18 cellular contexts compared by ENCODE assay signal in the genomic region with DNA sequence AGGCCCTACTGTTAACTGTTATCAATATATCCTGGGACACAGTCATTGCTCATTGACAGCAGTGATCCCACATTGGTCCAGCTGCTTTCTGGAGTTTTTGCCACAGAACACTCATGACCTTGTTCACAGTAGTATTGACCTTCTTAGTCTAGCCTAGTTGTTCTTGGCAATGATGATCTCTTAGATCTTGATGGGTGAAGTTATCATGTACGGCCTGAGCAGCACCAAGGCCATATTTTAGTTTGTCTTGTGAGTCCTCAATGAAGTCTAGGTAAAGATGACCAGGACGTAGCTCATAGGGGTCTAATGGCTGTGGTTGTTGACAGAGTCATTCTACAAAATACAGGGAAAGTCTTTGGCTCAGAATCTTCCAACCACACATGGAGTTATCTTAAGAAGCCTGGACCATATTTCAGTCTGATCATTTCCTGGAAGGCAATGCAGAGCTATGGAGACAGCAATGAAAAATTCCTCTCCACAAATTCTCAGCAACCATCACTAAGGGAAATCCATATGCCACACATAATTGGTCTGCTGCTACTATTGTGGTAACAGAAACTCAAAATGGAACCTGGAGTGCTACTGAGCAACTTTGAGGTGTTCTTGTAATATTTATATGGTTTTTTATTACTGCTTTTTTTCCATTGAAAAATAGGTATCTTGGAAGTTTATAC.
A peak's percentile ranks its signal among the peaks of the same experiment; 100 is the strongest.
DNase-seq lines count a peak whose midpoint lies in the region; ATAC-seq and TF ChIP-seq lines count a peak whose summit lies in the region.
"Had no signal": no experiment of that assay in that cellular context is flagged by ENCODE, and none has a peak within 500 bp of the region (broad histone marks: within the 10 kb centered on the region; RNA-seq: fewer than 3 reads in every experiment).

No MANE protein-coding gene starts in this region.

- POLR2A ChIA-PET in activated CD4-positive, alpha-beta T cell treated with anti-CD3 and anti-CD28 coated beads for 36 hours (lab: Charles Lee) = no interaction called here
- POLR2A ChIA-PET in WTC11 (lab: Charles Lee) = interaction anchor here (0.5 kb wide), 1 partner anchor 155 kb away, joined by 3 read pairs; no protein-coding TSS in a partner anchor

- H3K9ac ChIP-seq in endodermal cell (ENCODE audit: extremely low read depth, low read length, poor library complexity, severe bottlenecking) = no peak overlapping the region
- H3K9ac ChIP-seq: BLaER1 treated with 17β-estradiol and CSF1 and Interleukin-3, amounts not matched to agents 10 nM and 100 nM had no signal

- TF ChIP-seq CTCF in WTC11 (IDR thresholded peaks at IDR 0.05) (no peak), endodermal cell (conservative IDR thresholded peaks at IDR 0.05) (no peak)

- H3K4me1 ChIP-seq in endodermal cell (ENCODE audit: control insufficient read depth, insufficient read depth, low read length) = no peaks in the 10 kb centered on the region
- H3K4me1 ChIP-seq: A549 had no signal

- H3K4me1 Mint-ChIP-seq in activated CD4-positive, alpha-beta T cell treated with anti-CD3 and anti-CD28 coated beads for 36 hours = peaks cover 21% of the 10 kb centered on the region
- peaks cover 20% of the 10 kb centered on the region for H3K4me1 Mint-ChIP-seq in WTC11
- H3K4me1 Mint-ChIP-seq in endodermal cell = peaks cover 7% of the 10 kb centered on the region

- H3K27me3 Mint-ChIP-seq in activated CD4-positive, alpha-beta T cell treated with anti-CD3 and anti-CD28 coated beads for 36 hours = peaks cover 13% of the 10 kb centered on the region
- H3K27me3 Mint-ChIP-seq in WTC11 (ENCODE audit: low read depth) (no peaks in the 10 kb centered on the region), endodermal cell (ENCODE audit: insufficient read depth) (no peaks in the 10 kb centered on the region)
- H3K27me3 Mint-ChIP-seq: B cell; CD4-positive, alpha-beta T cell had no signal

- peaks cover 21% of the 10 kb centered on the region for H3K9me3 ChIP-seq in endodermal cell (ENCODE audit: control insufficient read depth, low read length)
- H3K9me3 ChIP-seq: A549 had no signal

- peak overlapping the region; percentile 36 for H3K4me3 ChIP-seq in endodermal cell (ENCODE audit: low read length)
- H3K4me3 ChIP-seq: A549; BLaER1 treated with 17β-estradiol and CSF1 and Interleukin-3, amounts not matched to agents 10 nM and 100 nM had no signal

- H3K9me3 Mint-ChIP-seq in activated CD4-positive, alpha-beta T cell treated with anti-CD3 and anti-CD28 coated beads for 36 hours (ENCODE audit: low read depth) = peaks cover 6% of the 10 kb centered on the region
- H3K9me3 Mint-ChIP-seq in WTC11 (peaks cover 15% of the 10 kb centered on the region), endodermal cell (peaks cover 3% of the 10 kb centered on the region)

- no peak for DNase-seq in activated CD4-positive, alpha-beta T cell treated with anti-CD3 and anti-CD28 coated beads for 36 hours
- no peak for DNase-seq in activated CD4-positive, alpha-beta T cell treated with anti-CD3 and anti-CD28 coated beads, Interleukin-2, amount 50 U/mL, for 4 hours
- DNase-seq in WTC11 (ENCODE audit: low spot score) = no peak
- DNase-seq in endodermal cell = no peak
- no peak for DNase-seq in KG1 (lab: John Stamatoyannopoulos, UW)
- DNase-seq in activated CD4-positive, CD25-positive, alpha-beta regulatory T cell (lab: John Stamatoyannopoulos, UW) = no peak
- DNase-seq: AML-193; Calu3; CD4-positive, alpha-beta T cell; CD8-positive, alpha-beta T cell; DMS79 treated with DMSO at 0.1 percent for 48 hours; GF-D8 had no signal

- no peak overlapping the region for H3K27ac ChIP-seq in endodermal cell (ENCODE audit: low read depth, low read length)
- H3K27ac ChIP-seq: 22Rv1; A549; BLaER1 treated with 17β-estradiol and CSF1 and Interleukin-3, amounts not matched to agents 10 nM and 100 nM; C4-2B had no signal

- no peak for ATAC-seq in activated CD4-positive, alpha-beta T cell treated with anti-CD3 and anti-CD28 coated beads for 36 hours
- ATAC-seq in WTC11 (no peak), HG02623 (IDR thresholded peaks at IDR 0.05; ENCODE audit: unreplicated experiment) (no peak)
- ATAC-seq: A549; CD8-positive, alpha-beta T cell had no signal

- H3K27me3 ChIP-seq in endodermal cell (ENCODE audit: control insufficient read depth, insufficient read depth, low read length, poor library complexity, severe bottlenecking) = no peaks in the 10 kb centered on the region
- H3K27me3 ChIP-seq: BLaER1 treated with 17β-estradiol and CSF1 and Interleukin-3, amounts not matched to agents 10 nM and 100 nM had no signal

- H3K36me3 Mint-ChIP-seq in activated CD4-positive, alpha-beta T cell treated with anti-CD3 and anti-CD28 coated beads for 36 hours (ENCODE audit: low read depth) = peaks cover 6% of the 10 kb centered on the region
- H3K36me3 Mint-ChIP-seq in WTC11 = peaks cover 5% of the 10 kb centered on the region; the same call in 1 of the 2 replicates
- H3K36me3 Mint-ChIP-seq in endodermal cell (ENCODE audit: low read depth) = peaks cover 2% of the 10 kb centered on the region
- H3K36me3 Mint-ChIP-seq: CD8-positive, alpha-beta T cell had no signal

- CTCF ChIA-PET in activated CD4-positive, alpha-beta T cell treated with anti-CD3 and anti-CD28 coated beads for 36 hours (lab: Charles Lee) = interaction anchor here (0.7 kb wide), 1 partner anchor 54 kb away, joined by 4 read pairs; no protein-coding TSS in a partner anchor
- CTCF ChIA-PET in WTC11 (lab: Charles Lee) = no interaction called here

- H3K27ac Mint-ChIP-seq in activated CD4-positive, alpha-beta T cell treated with anti-CD3 and anti-CD28 coated beads for 36 hours = peak overlapping the region; percentile 16
- no peak overlapping the region for H3K27ac Mint-ChIP-seq in WTC11
- no peak overlapping the region for H3K27ac Mint-ChIP-seq in endodermal cell
- H3K27ac Mint-ChIP-seq: B cell; CD4-positive, alpha-beta T cell; CD8-positive, alpha-beta T cell had no signal

- H3K36me3 ChIP-seq in endodermal cell (ENCODE audit: control insufficient read depth, insufficient read depth, low read length) = no peaks in the 10 kb centered on the region
- H3K36me3 ChIP-seq: BLaER1 treated with 17β-estradiol and CSF1 and Interleukin-3, amounts not matched to agents 10 nM and 100 nM had no signal

- intact Hi-C loops in activated CD4-positive, alpha-beta T cell treated with anti-CD3 and anti-CD28 coated beads for 36 hours (cut with DNase I, micrococcal nuclease) = no loop called here

- H3K4me3 Mint-ChIP-seq in activated CD4-positive, alpha-beta T cell treated with anti-CD3 and anti-CD28 coated beads for 36 hours = no peak overlapping the region
- H3K4me3 Mint-ChIP-seq in WTC11 (no peak overlapping the region), endodermal cell (no peak overlapping the region)
- H3K4me3 Mint-ChIP-seq: B cell; CD4-positive, alpha-beta T cell; CD8-positive, alpha-beta T cell had no signal

- WGBS in endodermal cell (ENCODE audit: insufficient coverage in 1 of 2, insufficient read length in 1 of 2), 2 experiments = 94 to 95% methylated on average over 2 of the region's 2 CpGs

TF ChIP-seq in WTC11, 78 proteins besides CTCF, POLR2A, EP300 and RAD21:
- TF ChIP-seq NFE2L1 (CRISPR knock-in tag; IDR thresholded peaks at IDR 0.05) = no peak
- peak; percentile 78 for TF ChIP-seq ZNF317 (CRISPR knock-in tag; IDR thresholded peaks at IDR 0.05; ENCODE audit: borderline replicate concordance, low read depth)
- TF ChIP-seq, protein P1, sequence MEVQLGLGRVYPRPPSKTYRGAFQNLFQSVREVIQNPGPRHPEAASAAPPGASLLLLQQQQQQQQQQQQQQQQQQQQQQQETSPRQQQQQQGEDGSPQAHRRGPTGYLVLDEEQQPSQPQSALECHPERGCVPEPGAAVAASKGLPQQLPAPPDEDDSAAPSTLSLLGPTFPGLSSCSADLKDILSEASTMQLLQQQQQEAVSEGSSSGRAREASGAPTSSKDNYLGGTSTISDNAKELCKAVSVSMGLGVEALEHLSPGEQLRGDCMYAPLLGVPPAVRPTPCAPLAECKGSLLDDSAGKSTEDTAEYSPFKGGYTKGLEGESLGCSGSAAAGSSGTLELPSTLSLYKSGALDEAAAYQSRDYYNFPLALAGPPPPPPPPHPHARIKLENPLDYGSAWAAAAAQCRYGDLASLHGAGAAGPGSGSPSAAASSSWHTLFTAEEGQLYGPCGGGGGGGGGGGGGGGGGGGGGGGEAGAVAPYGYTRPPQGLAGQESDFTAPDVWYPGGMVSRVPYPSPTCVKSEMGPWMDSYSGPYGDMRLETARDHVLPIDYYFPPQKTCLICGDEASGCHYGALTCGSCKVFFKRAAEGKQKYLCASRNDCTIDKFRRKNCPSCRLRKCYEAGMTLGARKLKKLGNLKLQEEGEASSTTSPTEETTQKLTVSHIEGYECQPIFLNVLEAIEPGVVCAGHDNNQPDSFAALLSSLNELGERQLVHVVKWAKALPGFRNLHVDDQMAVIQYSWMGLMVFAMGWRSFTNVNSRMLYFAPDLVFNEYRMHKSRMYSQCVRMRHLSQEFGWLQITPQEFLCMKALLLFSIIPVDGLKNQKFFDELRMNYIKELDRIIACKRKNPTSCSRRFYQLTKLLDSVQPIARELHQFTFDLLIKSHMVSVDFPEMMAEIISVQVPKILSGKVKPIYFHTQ (CRISPR knock-in tag; IDR thresholded peaks at IDR 0.05) = no peak
TF ChIP-seq in WTC11: peak in this region for 1.
